In the genomic region with DNA sequence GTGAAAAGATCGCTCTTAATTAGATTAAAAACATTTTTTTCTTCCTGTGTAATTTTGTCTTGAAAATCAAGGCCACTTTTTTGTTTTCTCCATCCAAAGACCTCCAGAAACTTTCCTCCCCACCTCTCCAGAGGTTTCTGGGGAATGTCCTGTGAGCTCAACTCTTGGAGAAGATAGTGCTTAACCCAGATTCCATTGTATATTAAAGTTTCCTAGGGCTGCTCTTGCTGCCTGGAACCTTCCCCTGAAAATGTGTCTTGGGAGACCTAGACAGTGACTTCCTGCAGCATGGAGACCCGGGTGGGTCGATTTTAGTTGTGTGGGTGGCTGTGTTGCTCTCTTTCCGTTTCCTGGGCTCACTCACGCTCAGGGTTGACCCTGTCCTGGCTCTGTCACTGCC, we compare ENCODE assay signal across 24 cellular contexts. TPM values are rescaled to one million over a fixed set of nuclear protein-coding genes. Genes with fewer than 3 reads are reported as not detected.
DNase-seq lines count a peak whose midpoint lies in the region; ATAC-seq and TF ChIP-seq lines count a peak whose summit lies in the region.
"Had no signal": no experiment of that assay in that cellular context is flagged by ENCODE, and none has a peak within 500 bp of the region (broad histone marks: within the 10 kb centered on the region; RNA-seq: fewer than 3 reads in every experiment).

No MANE protein-coding gene starts in this region.

- H3K4me3 ChIP-seq in SK-N-SH (ENCODE audit: low read depth in 2 of 2, low read length in 1 of 2) (no peak overlapping the region), spleen (no peak overlapping the region)
- H3K4me3 ChIP-seq: BLaER1, GM23248, HAP-1, SJCRH30 had no signal

- H3K4me3 Mint-ChIP-seq in activated CD8-positive, alpha-beta memory T cell treated with anti-CD3 and anti-CD28 coated beads, Interleukin-2, amount 10 ng/mL, durations not matched to agents 7 days and 5 days, result no peak overlapping the region
- H3K4me3 Mint-ChIP-seq: CD4-positive, alpha-beta T cell had no signal

- H3K9me3 ChIP-seq in SK-N-SH, result peaks cover 19% of the 10 kb centered on the region
- H3K9me3 ChIP-seq in spleen, result peaks cover 15 to 76% (median 44%) of the 10 kb centered on the region in 8 donors
- H3K9me3 ChIP-seq: HAP-1 had no signal

- peaks cover 8% of the 10 kb centered on the region for H3K9me3 Mint-ChIP-seq in activated CD8-positive, alpha-beta memory T cell treated with anti-CD3 and anti-CD28 coated beads, Interleukin-2, amount 10 ng/mL, durations not matched to agents 7 days and 5 days (ENCODE audit: low read depth)

- H3K4me1 Mint-ChIP-seq in activated CD8-positive, alpha-beta memory T cell treated with anti-CD3 and anti-CD28 coated beads, Interleukin-2, amount 10 ng/mL, durations not matched to agents 7 days and 5 days, result no peaks in the 10 kb centered on the region

- TF ChIP-seq CTCF in SK-N-SH (IDR thresholded peaks at IDR 0.05), result no peak
- no peak for TF ChIP-seq CTCF in GM13977 (IDR thresholded peaks at IDR 0.05; ENCODE audit: extremely low read depth, insufficient read depth, missing control alignments)
- no peak for TF ChIP-seq CTCF in spleen (IDR thresholded peaks at IDR 0.05 in 8 of 11, conservative IDR thresholded peaks at IDR 0.05 in 3 of 11)

- DNase-seq in SK-N-SH, result peak; percentile 18
- DNase-seq in GM13977 (ENCODE audit: low spot score), result peak; percentile 5
- peak; percentile 4 for DNase-seq in iPS-NIHi7 (ENCODE audit: extremely low spot score)
- DNase-seq in spleen, result peak; percentile 22
- DNase-seq in stimulated activated CD4-positive, alpha-beta T cell treated with anti-CD3 and anti-CD28 coated beads, Interleukin-2, amount 100 ng/mL, for 48 hours, result no peak
- no peak for DNase-seq in activated CD8-positive, alpha-beta memory T cell treated with anti-CD3 and anti-CD28 coated beads, Interleukin-2, amount 10 ng/mL, durations not matched to agents 7 days and 5 days
- DNase-seq: ACHN; CD4-positive, alpha-beta T cell; COR-L47; DMS79; GM23248; Kasumi-1; NCI-H1694; NCI-H2081 treated with DMSO at 0.1 percent for 48 hours; NCI-H2171 treated with DMSO at 0.1 percent for 48 hours; NCI-H524 treated with DMSO at 0.1 percent for 48 hours; NCI-H82 had no signal

- WGBS in SK-N-SH (ENCODE audit: low lambda C conversion rate), result 41% methylated on average over 5 of the region's 5 CpGs
- WGBS in spleen, 5 donors, result 85 to 96% (median 94%) methylated on average over 5 of the region's 5 CpGs

- H3K79me2 ChIP-seq in SK-N-SH (ENCODE audit: insufficient read depth), result no peaks in the 10 kb centered on the region

- intact Hi-C loops in spleen (cut with DNase I; ENCODE audit: low total_unique reads), result no loop called here

- CTCF ChIA-PET in SK-N-SH (lab: Yijun Ruan, JAX), result interaction anchor here (0.6 to 1.6 kb wide), 3 partner anchors 93 to 233 kb away, joined by 3 to 5 read pairs (median 3); partner anchors contain the start of gene CDKN1C
- CTCF ChIA-PET in activated CD8-positive, alpha-beta memory T cell treated with anti-CD3 and anti-CD28 coated beads, Interleukin-2, amount 10 ng/mL, durations not matched to agents 7 days and 5 days (lab: Charles Lee), result no interaction called here

- H2AFZ ChIP-seq in SK-N-SH (ENCODE audit: low read depth), result no peak overlapping the region
- H2AFZ ChIP-seq: GM23248 had no signal

- peak overlapping the region in 1 of 2 experiments; percentile 44; a peak in 1 of 4 replicates for H3K27ac ChIP-seq in SK-N-SH (ENCODE audit: low read depth in 2 of 2, low read length in 1 of 2)
- H3K27ac ChIP-seq in spleen, result no peak overlapping the region
- H3K27ac ChIP-seq: 22Rv1, BLaER1, GM23248 had no signal

- TF ChIP-seq EP300 in SK-N-SH (IDR thresholded peaks at IDR 0.05; ENCODE audit: borderline replicate concordance in 1 of 2, low read depth in 1 of 2, low read length in 1 of 2), result no peak

- no peak for TF ChIP-seq RAD21 in SK-N-SH (IDR thresholded peaks at IDR 0.05; ENCODE audit: low read length)

- H4K20me1 ChIP-seq in SK-N-SH (ENCODE audit: insufficient read depth), result no peaks in the 10 kb centered on the region
- H4K20me1 ChIP-seq: BLaER1 had no signal

- no peaks in the 10 kb centered on the region for H3K27me3 ChIP-seq in SK-N-SH (ENCODE audit: insufficient read depth)
- no peaks in the 10 kb centered on the region for H3K27me3 ChIP-seq in spleen (replicated peaks in 1 of 7)
- H3K27me3 ChIP-seq: BLaER1, SJCRH30 had no signal

- H3K36me3 ChIP-seq in SK-N-SH (replicated peaks in 1 of 2; ENCODE audit: control insufficient read depth in 1 of 2, insufficient read depth in 2 of 2, low read length in 1 of 2) (no peaks in the 10 kb centered on the region), spleen (peaks cover 0 to 11% (median 0%) of the 10 kb centered on the region in 6 donors)
- H3K36me3 ChIP-seq: HAP-1 had no signal

- in situ Hi-C loops in GM13977 (cut with MboI; ENCODE audit: low pct_unique_long_range_greater_than_20kb, low sequenced_read_pairs, unreplicated experiment), result no loop called here

- POLR2A ChIA-PET in SK-N-SH (lab: Yijun Ruan, JAX), result no interaction called here

- H3K27me3 Mint-ChIP-seq in activated CD8-positive, alpha-beta memory T cell treated with anti-CD3 and anti-CD28 coated beads, Interleukin-2, amount 10 ng/mL, durations not matched to agents 7 days and 5 days, result peaks cover 3% of the 10 kb centered on the region
- H3K27me3 Mint-ChIP-seq: CD4-positive, alpha-beta T cell had no signal

- no peak overlapping the region for H3K9ac ChIP-seq in SK-N-SH
- H3K9ac ChIP-seq: BLaER1, GM23248 had no signal

- H3K27ac Mint-ChIP-seq in activated CD8-positive, alpha-beta memory T cell treated with anti-CD3 and anti-CD28 coated beads, Interleukin-2, amount 10 ng/mL, durations not matched to agents 7 days and 5 days, result no peak overlapping the region
- H3K27ac Mint-ChIP-seq: CD4-positive, alpha-beta T cell had no signal

- no peak for TF ChIP-seq POLR2A in spleen (IDR thresholded peaks at IDR 0.05)

- peaks cover 6% of the 10 kb centered on the region for H3K36me3 Mint-ChIP-seq in activated CD8-positive, alpha-beta memory T cell treated with anti-CD3 and anti-CD28 coated beads, Interleukin-2, amount 10 ng/mL, durations not matched to agents 7 days and 5 days

- no peaks in the 10 kb centered on the region for H3F3A ChIP-seq in SK-N-SH (replicated peaks; ENCODE audit: insufficient read depth)

- H3K4me1 ChIP-seq in SK-N-SH (ENCODE audit: control insufficient read depth in 1 of 2, insufficient read depth in 2 of 2, low read depth in 1 of 2, low read length in 1 of 2) (peaks cover 0 to 32% of the 10 kb centered on the region in 2 experiments; a peak in 1 of 4 replicates), spleen (no peaks in the 10 kb centered on the region)
- H3K4me1 ChIP-seq: HAP-1 had no signal

- ATAC-seq in SK-N-SH treated with all-trans-retinoic acid at 6 μM for 48 hours (no peak), HG02938 (IDR thresholded peaks at IDR 0.05; ENCODE audit: unreplicated experiment) (no peak)
- no peak for ATAC-seq in activated CD8-positive, alpha-beta memory T cell treated with anti-CD3 and anti-CD28 coated beads, Interleukin-2, amount 10 ng/mL, durations not matched to agents 7 days and 5 days
- ATAC-seq: Panc1 had no signal

- no peak overlapping the region for H3K4me2 ChIP-seq in SK-N-SH
- H3K4me2 ChIP-seq: BLaER1 had no signal

- H3K9me2 ChIP-seq in SK-N-SH, result no peaks in the 10 kb centered on the region

TF ChIP-seq in SK-N-SH, 30 proteins besides CTCF, POLR2A, EP300 and RAD21 (continues in another document):
- TF ChIP-seq SIN3A (IDR thresholded peaks at IDR 0.05; ENCODE audit: borderline replicate concordance, low read depth, low read length), result no peak
- TF ChIP-seq, protein P1, sequence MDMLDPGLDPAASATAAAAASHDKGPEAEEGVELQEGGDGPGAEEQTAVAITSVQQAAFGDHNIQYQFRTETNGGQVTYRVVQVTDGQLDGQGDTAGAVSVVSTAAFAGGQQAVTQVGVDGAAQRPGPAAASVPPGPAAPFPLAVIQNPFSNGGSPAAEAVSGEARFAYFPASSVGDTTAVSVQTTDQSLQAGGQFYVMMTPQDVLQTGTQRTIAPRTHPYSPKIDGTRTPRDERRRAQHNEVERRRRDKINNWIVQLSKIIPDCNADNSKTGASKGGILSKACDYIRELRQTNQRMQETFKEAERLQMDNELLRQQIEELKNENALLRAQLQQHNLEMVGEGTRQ (IDR thresholded peaks at IDR 0.05; ENCODE audit: borderline replicate concordance, low read depth, low read length), result no peak
- TF ChIP-seq, protein P2, sequence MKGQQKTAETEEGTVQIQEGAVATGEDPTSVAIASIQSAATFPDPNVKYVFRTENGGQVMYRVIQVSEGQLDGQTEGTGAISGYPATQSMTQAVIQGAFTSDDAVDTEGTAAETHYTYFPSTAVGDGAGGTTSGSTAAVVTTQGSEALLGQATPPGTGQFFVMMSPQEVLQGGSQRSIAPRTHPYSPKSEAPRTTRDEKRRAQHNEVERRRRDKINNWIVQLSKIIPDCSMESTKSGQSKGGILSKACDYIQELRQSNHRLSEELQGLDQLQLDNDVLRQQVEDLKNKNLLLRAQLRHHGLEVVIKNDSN (IDR thresholded peaks at IDR 0.05; ENCODE audit: borderline replicate concordance, low read depth), result no peak

TF ChIP-seq in SK-N-SH treated with all-trans-retinoic acid at 6 μM for 48 hours, 23 proteins besides CTCF, POLR2A, EP300 and RAD21:
- TF ChIP-seq ZNF70 (CRISPR knock-in tag; IDR thresholded peaks at IDR 0.05), result no peak

RNA-seq across cellular contexts. Expression of gene KCNQ1OT1, which starts 47.4 kb away (rescaled TPM):
- polyA plus RNA-seq in SK-N-SH (2012; rRNA removed), result 0.03 and 0.05 TPM in 2 replicates
- under 0.01 TPM in 2 replicates for polyA plus RNA-seq in SK-N-SH (2012; cell fraction: cytosol; rRNA removed)
- polyA plus RNA-seq in SK-N-SH (2012; cell fraction: nucleus; rRNA removed), result 0.23 and 0.37 TPM in 2 replicates
- total RNA-seq in spleen, result 1 to 10 TPM in 6 of 7 donors, under 1 TPM in 1; 0.87 to 3.1 (median 2.1) TPM
- under 1 TPM; 0.02 to 0.16 (median 0.02) TPM for polyA plus RNA-seq in spleen
- under 1 TPM; 0.33 to 0.44 TPM for total RNA-seq in activated CD8-positive, alpha-beta memory T cell treated with anti-CD3 and anti-CD28 coated beads, Interleukin-2, amount 10 ng/mL, durations not matched to agents 7 days and 5 days

Comparison
In these comparisons a context has a peak if more than half of its experiments do, and no peak if none do; other contexts are left out.
1. DNase-seq: peak in SK-N-SH (single experiment), GM13977 (single experiment), iPS-NIHi7 (single experiment) and spleen (single experiment); none in stimulated activated CD4-positive, alpha-beta T cell treated with anti-CD3 and anti-CD28 coated beads, Interleukin-2, amount 100 ng/mL, for 48 hours (0 of 2) and activated CD8-positive, alpha-beta memory T cell treated with anti-CD3 and anti-CD28 coated beads, Interleukin-2, amount 10 ng/mL, durations not matched to agents 7 days and 5 days (single experiment).